8 cellular contexts compared by ENCODE assay signal in the genomic region with DNA sequence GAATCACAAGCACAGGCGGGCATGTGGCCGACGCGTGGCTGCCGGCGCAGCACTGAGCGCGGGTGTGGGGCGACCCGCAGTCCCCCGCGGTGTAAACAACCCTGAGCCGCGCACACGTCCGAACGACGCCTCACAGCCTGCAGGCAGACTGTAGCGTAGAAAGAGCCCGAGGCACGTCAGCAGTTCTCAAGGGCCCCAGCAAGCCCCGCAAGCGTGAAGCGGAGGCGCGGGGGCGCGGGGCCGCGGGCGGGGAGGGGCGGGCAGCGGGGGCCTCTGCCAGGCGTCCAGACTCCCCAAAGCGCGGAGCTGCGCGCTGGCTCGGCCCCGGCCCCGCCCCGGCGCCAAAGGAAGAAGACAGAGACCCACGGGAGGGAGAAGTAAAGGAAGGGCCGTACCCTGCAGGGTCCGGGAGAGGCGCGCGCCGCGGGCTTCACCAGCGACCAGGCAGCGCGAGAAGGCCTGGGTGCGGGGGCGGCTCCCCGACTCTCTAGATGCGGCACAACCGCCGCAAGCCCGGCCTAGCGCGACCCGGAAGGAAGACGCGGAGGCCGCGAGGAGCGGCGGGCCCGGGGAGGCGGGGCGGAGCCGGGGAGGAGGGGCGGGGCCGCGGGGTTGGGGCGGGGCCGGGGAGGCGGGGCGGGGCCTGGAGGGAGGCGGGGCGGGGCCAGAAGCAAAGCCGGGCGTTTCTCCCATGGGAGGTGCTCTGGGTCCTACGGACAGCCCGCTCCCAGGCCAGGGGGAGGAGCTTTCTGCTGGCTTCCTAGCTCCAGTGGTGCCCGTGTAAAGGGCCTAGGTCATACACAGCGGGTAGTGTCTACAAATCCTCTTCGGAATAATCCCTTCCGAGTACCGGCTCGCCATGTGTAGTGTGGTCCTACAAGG. TPM values are rescaled to one million over a fixed set of nuclear protein-coding genes. Genes with fewer than 3 reads are reported as not detected.
A peak's percentile ranks its signal among the peaks of the same experiment; 100 is the strongest.
DNase-seq lines count a peak whose midpoint lies in the region; ATAC-seq and TF ChIP-seq lines count a peak whose summit lies in the region.

A gene (minus strand): TSS at position 536 of the 882 bp plus-strand sequence. CDS start 20,958 bp downstream, outside the sequence.

- H3K27me3 Mint-ChIP-seq in activated CD8-positive, alpha-beta T cell treated with anti-CD3 and anti-CD28 coated beads, Interleukin-2, amount 10 ng/mL, durations not matched to agents 7 days and 5 days (ENCODE audit: low read depth): peaks cover 19% of the 10 kb centered on the region

- peaks cover 17% of the 10 kb centered on the region for H3K36me3 Mint-ChIP-seq in activated CD8-positive, alpha-beta T cell treated with anti-CD3 and anti-CD28 coated beads, Interleukin-2, amount 10 ng/mL, durations not matched to agents 7 days and 5 days (ENCODE audit: low read depth)

- H3K4me1 Mint-ChIP-seq in activated CD8-positive, alpha-beta T cell treated with anti-CD3 and anti-CD28 coated beads, Interleukin-2, amount 10 ng/mL, durations not matched to agents 7 days and 5 days (ENCODE audit: low read depth): peaks cover 15% of the 10 kb centered on the region

- H3K27ac ChIP-seq in lung (ENCODE audit: low read depth in 1 of 2, low read length in 1 of 2): peak within 1 kb of the TSS; percentile 88 to 91

- peaks cover under 1% of the 10 kb centered on the region for H3K9me3 Mint-ChIP-seq in activated CD8-positive, alpha-beta T cell treated with anti-CD3 and anti-CD28 coated beads, Interleukin-2, amount 10 ng/mL, durations not matched to agents 7 days and 5 days (ENCODE audit: insufficient read depth)

- no peak for TF ChIP-seq CTCF in lung (IDR thresholded peaks at IDR 0.05; ENCODE audit: control extremely low read depth, extremely low read depth)

- H3K4me3 Mint-ChIP-seq in activated CD8-positive, alpha-beta T cell treated with anti-CD3 and anti-CD28 coated beads, Interleukin-2, amount 10 ng/mL, durations not matched to agents 7 days and 5 days: peak within 1 kb of the TSS; percentile 92

- DNase-seq in CD1c-positive myeloid dendritic cell (ENCODE audit: extremely low spot score) (peak; percentile 92), NCI-H82 treated with DMSO at 0.1 percent for 48 hours (lab: John Stamatoyannopoulos, UW; ENCODE audit: unreplicated experiment) (peak; percentile 74), lung (ENCODE audit: low spot score) (peak; percentile 84)
- peak; percentile 81 for DNase-seq in activated CD8-positive, alpha-beta T cell treated with anti-CD3 and anti-CD28 coated beads, Interleukin-2, amount 10 ng/mL, durations not matched to agents 7 days and 5 days
- peak; percentile 67 for DNase-seq in effector CD4-positive, alpha-beta T cell
- DNase-seq in stimulated activated CD4-positive, alpha-beta T cell treated with anti-CD3 and anti-CD28 coated beads, TNF-alpha, amount 100 ng/mL, for 48 hours (ENCODE audit: low read depth in 3 of 3): peak; percentile 63 to 77 (median 75)

- POLR2A ChIA-PET in activated CD8-positive, alpha-beta T cell treated with anti-CD3 and anti-CD28 coated beads, Interleukin-2, amount 10 ng/mL, durations not matched to agents 7 days and 5 days (lab: Charles Lee): interaction anchor here (0.6 kb wide), 1 partner anchor 36 kb away, joined by 3 read pairs; no protein-coding TSS in a partner anchor

- no peaks in the 10 kb centered on the region for H3K36me3 ChIP-seq in lung (ENCODE audit: control insufficient read depth in 2 of 2, insufficient read depth in 2 of 2, low read length in 2 of 2)

- peak within 1 kb of the TSS; percentile 94 for H3K27ac Mint-ChIP-seq in activated CD8-positive, alpha-beta T cell treated with anti-CD3 and anti-CD28 coated beads, Interleukin-2, amount 10 ng/mL, durations not matched to agents 7 days and 5 days

- CTCF ChIA-PET in activated CD8-positive, alpha-beta T cell treated with anti-CD3 and anti-CD28 coated beads, Interleukin-2, amount 10 ng/mL, durations not matched to agents 7 days and 5 days (lab: Charles Lee): no interaction called here

- H3K9me3 ChIP-seq in lung (ENCODE audit: control insufficient read depth in 2 of 2, insufficient read depth in 1 of 2, low read length in 1 of 2): no peaks in the 10 kb centered on the region

- H3K4me3 ChIP-seq in lung: peak within 1 kb of the TSS; percentile 80

- no peaks in the 10 kb centered on the region for H3K27me3 ChIP-seq in lung (ENCODE audit: control insufficient read depth, insufficient read depth)

- peaks cover 2 to 8% of the 10 kb centered on the region in 2 donors for H3K4me1 ChIP-seq in lung (ENCODE audit: control insufficient read depth in 2 of 2, insufficient read depth in 2 of 2, low read length in 2 of 2)

- 3 to 4% methylated on average over 60 to 93 of the region's 93 CpGs for WGBS in lung, 2 donors

- ATAC-seq in GM19328 (IDR thresholded peaks at IDR 0.05; ENCODE audit: unreplicated experiment): peak; percentile 76
- peak; percentile 73 for ATAC-seq in HG03460 (IDR thresholded peaks at IDR 0.05; ENCODE audit: unreplicated experiment)
- peak; percentile 93 for ATAC-seq in activated CD8-positive, alpha-beta T cell treated with anti-CD3 and anti-CD28 coated beads, Interleukin-2, amount 10 ng/mL, durations not matched to agents 7 days and 5 days
- peak; percentile 95 for ATAC-seq in lung (ENCODE audit: insufficient read depth, low FRiP score)

RNA-seq across cellular contexts. Expression of the gene that starts here (rescaled TPM):
- 1 to 10 TPM; 9.0 to 9.5 TPM for total RNA-seq in activated CD8-positive, alpha-beta T cell treated with anti-CD3 and anti-CD28 coated beads, Interleukin-2, amount 10 ng/mL, durations not matched to agents 7 days and 5 days
- 10 to 100 TPM; 13.5 to 35.0 TPM for total RNA-seq in lung
- 1 to 10 TPM; 3.5 to 5.3 TPM for polyA plus RNA-seq in lung

Comparison
In these comparisons a context has a peak if more than half of its experiments do, and no peak if none do; other contexts are left out.
1. Peak in every context shown above with its lines: DNase-seq, ATAC-seq, H3K4me3 ChIP-seq and H3K27ac ChIP-seq.